10 cellular contexts compared by ENCODE assay signal in the genomic region with DNA sequence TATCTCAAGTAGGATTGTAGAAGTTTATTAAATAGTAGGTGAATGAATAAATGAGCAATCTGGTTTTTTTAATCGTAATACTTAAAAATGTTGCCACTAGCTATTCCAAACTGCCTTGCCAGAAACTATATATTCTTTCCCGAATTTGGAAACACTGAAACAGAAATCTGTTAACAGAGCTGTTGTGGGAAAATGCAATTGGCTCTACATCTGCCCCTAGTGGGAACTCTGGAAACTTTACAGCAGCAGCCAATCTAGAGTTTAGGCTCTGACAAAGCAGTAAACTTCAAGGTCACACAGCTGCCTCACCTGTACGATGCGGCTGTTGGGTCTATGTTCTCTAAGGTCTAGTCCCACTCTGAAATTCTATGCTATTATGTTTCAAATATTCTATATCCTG. TPM values are rescaled to one million over a fixed set of nuclear protein-coding genes. Genes with fewer than 3 reads are reported as not detected.
A peak's percentile ranks its signal among the peaks of the same experiment; 100 is the strongest.
DNase-seq lines count a peak whose midpoint lies in the region; ATAC-seq, FAIRE-seq and TF ChIP-seq lines count a peak whose summit lies in the region.
"Had no signal": no experiment of that assay in that cellular context is flagged by ENCODE, and none has a peak within 500 bp of the region (broad histone marks: within the 10 kb centered on the region; RNA-seq: fewer than 3 reads in every experiment).

No MANE protein-coding gene starts in this region.

- ATAC-seq in HG03439 (IDR thresholded peaks at IDR 0.05; ENCODE audit: unreplicated experiment), result no peak

- H3K9ac ChIP-seq in fibroblast of lung (ENCODE audit: insufficient read depth, low read length), result no peak overlapping the region

- intact Hi-C loops in testis (cut with DNase I; ENCODE audit: low total_unique reads), result no loop called here

- peak; percentile 44 to 56 for TF ChIP-seq CTCF in fibroblast of lung (conservative IDR thresholded peaks at IDR 0.05 in 1 of 2, IDR thresholded peaks at IDR 0.05 in 1 of 2; ENCODE audit: low read depth in 1 of 2, low read length in 2 of 2)
- peak; percentile 24 to 67 (median 58) for TF ChIP-seq CTCF in testis (IDR thresholded peaks at IDR 0.05)

- H3K27ac ChIP-seq in fibroblast of lung (ENCODE audit: insufficient read depth, low read length), result no peak overlapping the region
- no peak overlapping the region for H3K27ac ChIP-seq in testis

- no peak for TF ChIP-seq POLR2A in testis (IDR thresholded peaks at IDR 0.05)

- H3K36me3 ChIP-seq in fibroblast of lung (ENCODE audit: control insufficient read depth, insufficient read depth, low read length), result no peaks in the 10 kb centered on the region
- H3K36me3 ChIP-seq in testis (ENCODE audit: low read depth, missing control alignments), result no peaks in the 10 kb centered on the region

- H3K9me3 ChIP-seq in fibroblast of lung (ENCODE audit: control insufficient read depth, insufficient read depth, low read depth, low read length) (no peaks in the 10 kb centered on the region), testis (no peaks in the 10 kb centered on the region)

- WGBS in testis, 2 donors, result 27 to 43% methylated on average over 4 of the region's 4 CpGs

- DNase-seq in DMS53 (lab: John Stamatoyannopoulos, UW), result peak; percentile 19
- no peak for DNase-seq in DMS53 treated with DMSO at 0.1 percent for 48 hours (lab: John Stamatoyannopoulos, UW; ENCODE audit: unreplicated experiment)
- peak; percentile 27 for DNase-seq in OCI-M1 (lab: John Stamatoyannopoulos, UW)
- DNase-seq in fibroblast of lung (ENCODE audit: low read depth in 2 of 2), result no peak
- DNase-seq in testis, result no peak
- DNase-seq in GM19239 (ENCODE audit: insufficient read length, low spot score), result no peak
- no peak for DNase-seq in amniotic stem cell (lab: John Stamatoyannopoulos, UW)
- DNase-seq: activated naive CD4-positive, alpha-beta T cell treated with anti-CD3 and anti-CD28 coated beads, Interleukin-2, amount 50 U/mL, for 16 hours had no signal

- H4K20me1 ChIP-seq in fibroblast of lung (ENCODE audit: control insufficient read depth, extremely low read depth, insufficient read depth, low read length), result no peaks in the 10 kb centered on the region

- no peak overlapping the region for H3K4me2 ChIP-seq in fibroblast of lung (ENCODE audit: extremely low read depth, insufficient read depth, low read length)

- H3K27me3 ChIP-seq in fibroblast of lung (ENCODE audit: control insufficient read depth, insufficient read depth, low read length) (no peaks in the 10 kb centered on the region), testis (no peaks in the 10 kb centered on the region)

- no peak for FAIRE-seq in GM19239 (lab: Jason Lieb, UNC)
- FAIRE-seq: A204.1 had no signal

- no peak overlapping the region for H3K4me3 ChIP-seq in fibroblast of lung (replicated peaks in 1 of 4; ENCODE audit: control extremely low read depth in 1 of 4, insufficient read depth in 1 of 4, low read depth in 3 of 4, low read length in 4 of 4)
- H3K4me3 ChIP-seq in testis, result no peak overlapping the region

- no peak overlapping the region for H2AFZ ChIP-seq in fibroblast of lung (ENCODE audit: low read length)

- no peaks in the 10 kb centered on the region for H3K79me2 ChIP-seq in fibroblast of lung (ENCODE audit: control insufficient read depth, insufficient read depth, low read length)

- H3K4me1 ChIP-seq in fibroblast of lung (ENCODE audit: control insufficient read depth, extremely low read depth, insufficient read depth, low read length) (no peaks in the 10 kb centered on the region), testis (peaks cover 26% of the 10 kb centered on the region)

RNA-seq across cellular contexts. Expression of gene SYNE1, which starts 41.7 kb away (rescaled TPM):
- total RNA-seq in fibroblast of lung, result 125 and 219 TPM in 2 replicates
- 19.3 and 21.7 TPM in 2 replicates for polyA plus RNA-seq in fibroblast of lung
- 17.2 and 22.6 TPM in 2 replicates for polyA plus RNA-seq in fibroblast of lung (2012)
- polyA minus RNA-seq in fibroblast of lung (ENCODE audit: low replicate concordance), result 127 and 149 TPM in 2 replicates
- 100 to 1,000 TPM; 228 to 255 TPM for total RNA-seq in testis
- polyA plus RNA-seq in testis (ENCODE audit: insufficient read depth, low read depth, low replicate concordance), result 57.2 TPM

Comparison
In these comparisons a context has a peak if more than half of its experiments do, and no peak if none do; other contexts are left out.
1. DNase-seq: peak in DMS53 (single experiment) and OCI-M1 (single experiment); none in DMS53 treated with DMSO at 0.1 percent for 48 hours (single experiment), fibroblast of lung (0 of 2), testis (single experiment), GM19239 (single experiment) and amniotic stem cell (single experiment).